ENCODE assay signal across 13 cellular contexts in genomic region chr5:168878121-168878520, GRCh38.
DNase-seq lines count a peak whose midpoint lies in the region; ATAC-seq and TF ChIP-seq lines count a peak whose summit lies in the region.
"Had no signal": no experiment of that assay in that cellular context is flagged by ENCODE, and none has a peak within 500 bp of the region (broad histone marks: within the 10 kb centered on the region; RNA-seq: fewer than 3 reads in every experiment).

No MANE protein-coding gene starts in this region.

- TF ChIP-seq CTCF in GM23338 (conservative IDR thresholded peaks at IDR 0.05; ENCODE audit: low read depth in 2 of 2) (no peak), endodermal cell (conservative IDR thresholded peaks at IDR 0.05) (no peak), PC-3 (conservative IDR thresholded peaks at IDR 0.05; ENCODE audit: low read depth, low read length) (no peak)

- no peak overlapping the region for H2BK12ac ChIP-seq in neuronal stem cell (ENCODE audit: low read length)

- no peak overlapping the region for H3K27ac Mint-ChIP-seq in GM23338
- H3K27ac Mint-ChIP-seq in endodermal cell: no peak overlapping the region
- H3K27ac Mint-ChIP-seq in effector memory CD8-positive, alpha-beta T cell: no peak overlapping the region

- ATAC-seq in GM23338: no peak
- no peak for ATAC-seq in effector memory CD8-positive, alpha-beta T cell (replicated peaks)
- no peak for ATAC-seq in PC-3
- ATAC-seq: HCT116 had no signal

- H3K4me1 Mint-ChIP-seq in GM23338: peaks cover 44% of the 10 kb centered on the region
- H3K4me1 Mint-ChIP-seq in endodermal cell: peaks cover 30% of the 10 kb centered on the region
- H3K4me1 Mint-ChIP-seq in effector memory CD8-positive, alpha-beta T cell (ENCODE audit: low read depth in 2 of 2): no peaks in the 10 kb centered on the region

- H4K8ac ChIP-seq in neuronal stem cell (ENCODE audit: low read depth, low read length): no peak overlapping the region

- H2AK5ac ChIP-seq in neuronal stem cell (ENCODE audit: low read depth, low read length): no peak overlapping the region

- CTCF ChIA-PET in PC-3 (lab: Charles Lee): no interaction called here

- no peaks in the 10 kb centered on the region for H3K36me3 ChIP-seq in BLaER1
- no peaks in the 10 kb centered on the region for H3K36me3 ChIP-seq in GM23338 (ENCODE audit: insufficient read depth)
- no peaks in the 10 kb centered on the region for H3K36me3 ChIP-seq in endodermal cell (ENCODE audit: control insufficient read depth, insufficient read depth, low read length)
- H3K36me3 ChIP-seq in neuronal stem cell (replicated peaks in 1 of 2; ENCODE audit: control insufficient read depth in 2 of 2, insufficient read depth in 2 of 2, low read length in 2 of 2): no peaks in the 10 kb centered on the region
- no peaks in the 10 kb centered on the region for H3K36me3 ChIP-seq in effector memory CD4-positive, alpha-beta T cell (ENCODE audit: control insufficient read depth, insufficient read depth, low read length)
- no peaks in the 10 kb centered on the region for H3K36me3 ChIP-seq in PC-3 (ENCODE audit: low read depth, low read length)

- peak overlapping the region; percentile 80 for H3K4me2 ChIP-seq in BLaER1
- no peak overlapping the region for H3K4me2 ChIP-seq in GM23338
- H3K4me2 ChIP-seq in neuronal stem cell (ENCODE audit: insufficient read depth, low read length, poor library complexity, severe bottlenecking): no peak overlapping the region
- no peak overlapping the region for H3K4me2 ChIP-seq in PC-3 (ENCODE audit: low read length)

- no peaks in the 10 kb centered on the region; the same call in 2 of the 3 replicates for H3K9me3 Mint-ChIP-seq in GM23338
- H3K9me3 Mint-ChIP-seq in endodermal cell: no peaks in the 10 kb centered on the region
- H3K9me3 Mint-ChIP-seq in effector memory CD8-positive, alpha-beta T cell: no peaks in the 10 kb centered on the region

- H3K4me3 Mint-ChIP-seq in GM23338 (no peak overlapping the region), endodermal cell (no peak overlapping the region)
- no peak overlapping the region for H3K4me3 Mint-ChIP-seq in effector memory CD8-positive, alpha-beta T cell

- H3K9ac ChIP-seq in BLaER1 (no peak overlapping the region), endodermal cell (ENCODE audit: extremely low read depth, low read length, poor library complexity, severe bottlenecking) (no peak overlapping the region), neuronal stem cell (ENCODE audit: low read depth, low read length, poor library complexity) (no peak overlapping the region), PC-3 (ENCODE audit: low read length) (no peak overlapping the region)

- POLR2A ChIA-PET in PC-3 (lab: Charles Lee; ENCODE audit: unreplicated experiment): no interaction called here

- no peak overlapping the region for H2BK5ac ChIP-seq in neuronal stem cell (ENCODE audit: low read length)

- H3K9me3 ChIP-seq in BLaER1: no peaks in the 10 kb centered on the region
- H3K9me3 ChIP-seq in endodermal cell (ENCODE audit: control insufficient read depth, low read length): no peaks in the 10 kb centered on the region
- no peaks in the 10 kb centered on the region for H3K9me3 ChIP-seq in neuronal stem cell (replicated peaks in 1 of 2; ENCODE audit: control insufficient read depth in 2 of 2, insufficient read depth in 1 of 2, low read depth in 1 of 2, low read length in 2 of 2)
- H3K9me3 ChIP-seq in effector memory CD4-positive, alpha-beta T cell (ENCODE audit: control insufficient read depth, low read length): no peaks in the 10 kb centered on the region
- H3K9me3 ChIP-seq in PC-3 (ENCODE audit: low read length): no peaks in the 10 kb centered on the region

- H3K36me3 Mint-ChIP-seq in GM23338 (ENCODE audit: low read depth): no peaks in the 10 kb centered on the region
- H3K36me3 Mint-ChIP-seq in endodermal cell (ENCODE audit: low read depth): no peaks in the 10 kb centered on the region
- H3K36me3 Mint-ChIP-seq in effector memory CD8-positive, alpha-beta T cell (ENCODE audit: insufficient read depth): no peaks in the 10 kb centered on the region

- H3K79me2 ChIP-seq in GM23338 (replicated peaks; ENCODE audit: insufficient read depth): no peaks in the 10 kb centered on the region
- H3K79me2 ChIP-seq in PC-3 (ENCODE audit: low read length): no peaks in the 10 kb centered on the region

- peaks cover 1% of the 10 kb centered on the region for H3K27me3 Mint-ChIP-seq in GM23338 (ENCODE audit: insufficient read depth, low read depth, poor library complexity)
- H3K27me3 Mint-ChIP-seq in endodermal cell (ENCODE audit: insufficient read depth): peaks cover 14% of the 10 kb centered on the region
- H3K27me3 Mint-ChIP-seq in effector memory CD8-positive, alpha-beta T cell: peaks cover 29 to 46% of the 10 kb centered on the region in 2 donors

- no peak overlapping the region for H3K14ac ChIP-seq in neuronal stem cell (ENCODE audit: low read length)

- no peak overlapping the region for H2BK15ac ChIP-seq in neuronal stem cell (ENCODE audit: low read length)

- H3K4me3 ChIP-seq in BLaER1 (no peak overlapping the region), GM23338 (no peak overlapping the region), endodermal cell (ENCODE audit: low read length) (no peak overlapping the region), neuronal stem cell (ENCODE audit: low read length in 2 of 2) (no peak overlapping the region), PC-3 (ENCODE audit: low read length) (no peak overlapping the region)
- no peak overlapping the region for H3K4me3 ChIP-seq in effector memory CD4-positive, alpha-beta T cell (ENCODE audit: insufficient read depth, low read depth, low read length, poor library complexity, severe bottlenecking)

- H4K91ac ChIP-seq in neuronal stem cell (ENCODE audit: low read depth, low read length, poor library complexity): no peak overlapping the region

- no peaks in the 10 kb centered on the region for H3K79me1 ChIP-seq in neuronal stem cell (ENCODE audit: low read depth, low read length)

- 91 to 95% methylated on average over 8 of the region's 8 CpGs for WGBS in endodermal cell (ENCODE audit: insufficient coverage in 1 of 2, insufficient read length in 1 of 2), 2 experiments
- WGBS in neuronal stem cell (ENCODE audit: extremely low coverage in 2 of 2, insufficient read length in 2 of 2, insufficient replicate concordance in 1 of 2), 2 donors: no CpG with 5 or more reads among the region's 8 CpGs

- no peaks in the 10 kb centered on the region for H3K9me2 ChIP-seq in GM23338 (ENCODE audit: insufficient read depth)
- no peaks in the 10 kb centered on the region for H3K9me2 ChIP-seq in PC-3 (replicated peaks; ENCODE audit: low read length)

- no peaks in the 10 kb centered on the region for H3F3A ChIP-seq in GM23338 (replicated peaks; ENCODE audit: low read depth)
- no peaks in the 10 kb centered on the region for H3F3A ChIP-seq in PC-3 (ENCODE audit: low read length, unreplicated experiment)

- peak overlapping the region; percentile 49; the same call in 1 of the 2 replicates for H3K27ac ChIP-seq in BLaER1
- H3K27ac ChIP-seq in GM23338 (ENCODE audit: low read depth): no peak overlapping the region
- peak overlapping the region; percentile 77 for H3K27ac ChIP-seq in endodermal cell (ENCODE audit: low read depth, low read length)
- no peak overlapping the region for H3K27ac ChIP-seq in neuronal stem cell (replicated peaks; ENCODE audit: low read length)
- no peak overlapping the region for H3K27ac ChIP-seq in effector memory CD4-positive, alpha-beta T cell (ENCODE audit: insufficient read depth, low read length, poor library complexity, severe bottlenecking)
- no peak overlapping the region for H3K27ac ChIP-seq in PC-3 (ENCODE audit: low read length)

- no TSS peak for BruUV-seq in PC-3 (replicated peaks; lab: Mats Ljungman, UMichigan)

- H3K27me3 ChIP-seq in BLaER1 (no peaks in the 10 kb centered on the region), GM23338 (ENCODE audit: insufficient read depth) (no peaks in the 10 kb centered on the region), endodermal cell (ENCODE audit: control insufficient read depth, insufficient read depth, low read length, poor library complexity, severe bottlenecking) (no peaks in the 10 kb centered on the region), neuronal stem cell (ENCODE audit: control insufficient read depth in 3 of 3, insufficient read depth in 3 of 3, low read depth in 1 of 3, low read length in 3 of 3) (no peaks in the 10 kb centered on the region), PC-3 (ENCODE audit: low read length) (peaks cover 83% of the 10 kb centered on the region)
- H3K27me3 ChIP-seq in effector memory CD4-positive, alpha-beta T cell (replicated peaks; ENCODE audit: control insufficient read depth, insufficient read depth, low read length, poor library complexity, severe bottlenecking): no peaks in the 10 kb centered on the region

- H2AFZ ChIP-seq in GM23338 (peak overlapping the region; percentile 32; the same call in 1 of the 2 replicates), neuronal stem cell (ENCODE audit: low read length) (peak overlapping the region; percentile 42), PC-3 (ENCODE audit: low read length) (no peak overlapping the region)

- H3K18ac ChIP-seq in neuronal stem cell (ENCODE audit: low read length): no peak overlapping the region

- no peak overlapping the region for H3K23ac ChIP-seq in neuronal stem cell (ENCODE audit: low read depth, low read length, poor library complexity)

- H2BK120ac ChIP-seq in neuronal stem cell (ENCODE audit: low read depth, low read length): no peak overlapping the region

- intact Hi-C loops in PC-3 (cut with micrococcal nuclease): no loop called here

- H4K20me1 ChIP-seq in BLaER1 (no peaks in the 10 kb centered on the region), GM23338 (replicated peaks; ENCODE audit: insufficient read depth) (no peaks in the 10 kb centered on the region; the same call in 1 of the 2 replicates), PC-3 (ENCODE audit: low read length) (no peaks in the 10 kb centered on the region)

- DNase-seq in GM23338 (ENCODE audit: low spot score) (no peak), endodermal cell (no peak), neuronal stem cell (ENCODE audit: low spot score) (no peak), PC-3 (no peak)
- no peak for DNase-seq in effector memory CD8-positive, alpha-beta T cell
- no peak for DNase-seq in effector memory CD4-positive, alpha-beta T cell
- DNase-seq: C1 segment of cervical spinal cord, MV-4-11, NCI-H1436 treated with DMSO at 0.1 percent for 48 hours, SIG-M5, T-helper 1 cell had no signal

- no peak overlapping the region for H3K4ac ChIP-seq in neuronal stem cell (ENCODE audit: low read length)

- peaks cover 71% of the 10 kb centered on the region for H3K4me1 ChIP-seq in BLaER1
- peaks cover 18% of the 10 kb centered on the region for H3K4me1 ChIP-seq in GM23338 (ENCODE audit: insufficient read depth)
- H3K4me1 ChIP-seq in endodermal cell (ENCODE audit: control insufficient read depth, insufficient read depth, low read length): peaks cover 7% of the 10 kb centered on the region
- H3K4me1 ChIP-seq in neuronal stem cell (ENCODE audit: control insufficient read depth in 2 of 2, insufficient read depth in 1 of 2, low read depth in 1 of 2, low read length in 2 of 2): peaks cover 16 to 42% of the 10 kb centered on the region in 2 donors
- H3K4me1 ChIP-seq in effector memory CD4-positive, alpha-beta T cell (ENCODE audit: control insufficient read depth, insufficient read depth, low read length, poor library complexity, severe bottlenecking): no peaks in the 10 kb centered on the region
- H3K4me1 ChIP-seq in PC-3 (ENCODE audit: insufficient read depth, low read length): no peaks in the 10 kb centered on the region

Comparison
In these comparisons a context has a peak if more than half of its experiments do, and no peak if none do; other contexts are left out.
1. H3K27ac ChIP-seq: peak in BLaER1 (single experiment) and endodermal cell (single experiment); none in GM23338 (single experiment), neuronal stem cell (single experiment), effector memory CD4-positive, alpha-beta T cell (single experiment) and PC-3 (single experiment).